27 cellular contexts compared by ENCODE assay signal in genomic region chr4:119744580-119744979, GRCh38.
"Had no signal": no experiment of that assay in that cellular context is flagged by ENCODE, and none has a peak within 500 bp of the region (broad histone marks: within the 10 kb centered on the region; RNA-seq: fewer than 3 reads in every experiment).

No MANE protein-coding gene starts in this region.

- H3K4me3 ChIP-seq: colonic mucosa, dorsolateral prefrontal cortex, gastroesophageal sphincter, hepatocyte, psoas muscle, sigmoid colon, uterus had no signal

- H3K4me1 ChIP-seq: colonic mucosa, parathyroid adenoma, psoas muscle, uterus had no signal

- H3K27ac ChIP-seq: colonic mucosa, dorsolateral prefrontal cortex, hepatocyte, parathyroid adenoma, psoas muscle, sigmoid colon, uterus had no signal

- H3K27me3 ChIP-seq: colonic mucosa, gastroesophageal sphincter, hepatocyte, sigmoid colon, uterus had no signal

- H3K36me3 ChIP-seq: colonic mucosa, gastroesophageal sphincter, sigmoid colon, uterus had no signal

- H3K9me3 ChIP-seq: colonic mucosa, gastroesophageal sphincter, psoas muscle, sigmoid colon, uterus had no signal

- DNase-seq: activated CD4-positive, alpha-beta T cell treated with anti-CD3 and anti-CD28 coated beads for 36 hours; activated CD4-positive, alpha-beta T cell treated with anti-CD3 and anti-CD28 coated beads, Interleukin-2, amount 50 U/mL, for 4 hours; activated CD4-positive, CD25-positive, alpha-beta regulatory T cell; activated naive CD4-positive, alpha-beta T cell; activated T-cell treated with anti-CD3 and anti-CD28 coated beads for 4 hours; activated T-cell treated with anti-CD3 and anti-CD28 coated beads, Interleukin-2, amount 50 U/mL, for 72 hours; cerebellar nuclear complex; colonic mucosa; dorsolateral prefrontal cortex; effector memory CD4-positive, alpha-beta T cell; left cardiac atrium; naive B cell; nucleus accumbens; psoas muscle; sigmoid colon; small intestine; stimulated activated CD4-positive, alpha-beta T cell treated with anti-CD3 and anti-CD28 coated beads, Interleukin-1b, Interleukin-23, amount 100 ng/mL, for 48 hours; stimulated activated CD4-positive, alpha-beta T cell treated with anti-CD3 and anti-CD28 coated beads, Interleukin-4, amount 100 ng/mL, for 4 hours; stimulated activated CD8-positive, alpha-beta memory T cell treated with anti-CD3 and anti-CD28 coated beads, Interleukin-4, amount 100 ng/mL, for 48 hours; stimulated activated naive CD8-positive, alpha-beta T cell treated with anti-CD3 and anti-CD28 coated beads, Interleukin-15, amount 100 ng/mL, for 72 hours; substantia nigra; uterus had no signal

- ATAC-seq: activated CD4-positive, alpha-beta T cell treated with anti-CD3 and anti-CD28 coated beads for 36 hours; activated naive CD4-positive, alpha-beta T cell treated with anti-CD3 and anti-CD28 coated beads, Interleukin-2, amount 50 U/mL, for 72 hours; activated T-cell treated with anti-CD3 and anti-CD28 coated beads, Interleukin-2, amount 50 U/mL, for 72 hours; gastroesophageal sphincter; left cardiac atrium; psoas muscle; stimulated activated memory B cell treated with anti-CD40 and anti-IgM and Interleukin-4, amounts not matched to agents 10 μg/mL and 1 μg/mL and 100 μg/mL, for 72 hours; stimulated activated naive CD8-positive, alpha-beta T cell treated with anti-CD3 and anti-CD28 coated beads, Interleukin-15, amount 100 ng/mL, for 72 hours had no signal
